ENCODE assay signal across 9 cellular contexts in the genomic region with DNA sequence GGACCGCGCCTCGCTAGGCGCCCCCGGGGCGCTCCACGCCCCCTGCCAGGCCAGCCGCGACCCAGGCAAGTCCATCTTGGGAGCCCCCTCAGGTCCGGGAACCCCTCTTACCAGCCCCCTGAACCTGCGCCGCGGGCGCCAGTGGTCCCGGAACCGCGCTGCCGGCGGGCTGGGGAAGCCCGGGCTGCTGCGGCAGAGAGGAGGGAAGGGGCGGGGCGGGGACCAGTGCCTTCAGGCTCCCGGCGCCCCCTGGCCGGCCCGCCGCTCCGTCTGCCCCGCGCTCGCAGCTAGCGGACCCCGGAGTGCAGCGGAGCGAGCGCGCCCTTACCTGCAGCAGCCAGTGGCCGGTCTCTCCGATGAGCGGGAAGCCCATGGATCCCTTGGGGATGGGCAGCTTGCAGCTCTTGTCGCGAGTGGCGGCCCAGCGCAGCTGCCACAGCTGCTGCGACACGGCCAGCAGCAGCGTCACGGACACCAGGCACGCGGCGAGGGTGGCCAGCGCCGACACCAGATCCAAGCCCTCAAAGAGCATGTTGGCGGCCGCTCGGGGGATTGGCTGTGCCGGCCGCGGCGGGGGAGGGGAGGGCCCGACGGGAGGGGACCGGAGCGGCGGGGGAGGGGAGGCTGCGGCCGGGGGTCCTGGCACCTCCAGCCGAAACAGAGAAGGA. TPM values are rescaled to one million over a fixed set of nuclear protein-coding genes. Genes with fewer than 3 reads are reported as not detected.
DNase-seq lines count a peak whose midpoint lies in the region; ATAC-seq and TF ChIP-seq lines count a peak whose summit lies in the region.
"Had no signal": no experiment of that assay in that cellular context is flagged by ENCODE, and none has a peak within 500 bp of the region (broad histone marks: within the 10 kb centered on the region; RNA-seq: fewer than 3 reads in every experiment).

A gene with protein sequence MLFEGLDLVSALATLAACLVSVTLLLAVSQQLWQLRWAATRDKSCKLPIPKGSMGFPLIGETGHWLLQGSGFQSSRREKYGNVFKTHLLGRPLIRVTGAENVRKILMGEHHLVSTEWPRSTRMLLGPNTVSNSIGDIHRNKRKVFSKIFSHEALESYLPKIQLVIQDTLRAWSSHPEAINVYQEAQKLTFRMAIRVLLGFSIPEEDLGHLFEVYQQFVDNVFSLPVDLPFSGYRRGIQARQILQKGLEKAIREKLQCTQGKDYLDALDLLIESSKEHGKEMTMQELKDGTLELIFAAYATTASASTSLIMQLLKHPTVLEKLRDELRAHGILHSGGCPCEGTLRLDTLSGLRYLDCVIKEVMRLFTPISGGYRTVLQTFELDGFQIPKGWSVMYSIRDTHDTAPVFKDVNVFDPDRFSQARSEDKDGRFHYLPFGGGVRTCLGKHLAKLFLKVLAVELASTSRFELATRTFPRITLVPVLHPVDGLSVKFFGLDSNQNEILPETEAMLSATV (minus strand): TSS at position 560 of the 668 bp plus-strand sequence. CDS start 28 bp downstream, at position 532.

- DNase-seq in CD4-positive, CD25-positive, alpha-beta regulatory T cell = no peak
- DNase-seq in NCI-H146 (lab: John Stamatoyannopoulos, UW) (peak; percentile 66), coronary artery (ENCODE audit: low spot score) (peak; percentile 74), mesendoderm (peak; percentile 45), type B pancreatic cell (ENCODE audit: extremely low spot score, unreplicated experiment) (peak; percentile 69), GM19238 (ENCODE audit: insufficient read length, low spot score) (no peak)

- H3K27ac ChIP-seq in CD4-positive, CD25-positive, alpha-beta regulatory T cell (ENCODE audit: insufficient read depth, low read length, poor library complexity, severe bottlenecking) = no peak within 1 kb of the TSS
- peak within 1 kb of the TSS; percentile 25 to 90 for H3K27ac ChIP-seq in coronary artery
- no peak within 1 kb of the TSS for H3K27ac ChIP-seq in mesendoderm (ENCODE audit: low read depth, low read length)

- no peak within 1 kb of the TSS for H2AK5ac ChIP-seq in mesendoderm (ENCODE audit: low read length)

- no peak within 1 kb of the TSS for H2BK120ac ChIP-seq in mesendoderm (ENCODE audit: low read depth, low read length)

- no peaks in the 10 kb centered on the region for H3K36me3 ChIP-seq in CD4-positive, CD25-positive, alpha-beta regulatory T cell (ENCODE audit: control insufficient read depth, insufficient read depth, low read length)
- no peaks in the 10 kb centered on the region for H3K36me3 ChIP-seq in mesendoderm (ENCODE audit: control insufficient read depth, insufficient read depth, low read length)

- H4K8ac ChIP-seq in mesendoderm (ENCODE audit: low read depth, low read length) = no peak within 1 kb of the TSS

- H3K56ac ChIP-seq in mesendoderm (ENCODE audit: low read length) = peak within 1 kb of the TSS; percentile 62

- peak within 1 kb of the TSS; percentile 80 for H3K23ac ChIP-seq in mesendoderm (ENCODE audit: low read length)

- peak within 1 kb of the TSS in 1 of 3 donors; percentile 67 for H3K27ac Mint-ChIP-seq in CD4-positive, CD25-positive, alpha-beta regulatory T cell
- H3K27ac Mint-ChIP-seq in type B pancreatic cell = peak within 1 kb of the TSS; percentile 83

- no peak within 1 kb of the TSS for H3K4ac ChIP-seq in mesendoderm (ENCODE audit: low read depth, low read length)

- H3K4me3 ChIP-seq in CD4-positive, CD25-positive, alpha-beta regulatory T cell (ENCODE audit: low read depth, low read length) = no peak within 1 kb of the TSS
- peak within 1 kb of the TSS; percentile 80 for H3K4me3 ChIP-seq in coronary artery
- peak within 1 kb of the TSS; percentile 29 for H3K4me3 ChIP-seq in mesendoderm (ENCODE audit: low read length)

- H3K27me3 Mint-ChIP-seq in CD4-positive, CD25-positive, alpha-beta regulatory T cell = peaks cover 66% of the 10 kb centered on the region
- peaks cover 79% of the 10 kb centered on the region for H3K27me3 Mint-ChIP-seq in type B pancreatic cell

- TF ChIP-seq CTCF in coronary artery (IDR thresholded peaks at IDR 0.05) (no peak), type B pancreatic cell (conservative IDR thresholded peaks at IDR 0.05) (peak; percentile 17)

- H3K18ac ChIP-seq in mesendoderm (ENCODE audit: low read length) = no peak within 1 kb of the TSS

- no peaks in the 10 kb centered on the region for H3K79me2 ChIP-seq in mesendoderm (ENCODE audit: control insufficient read depth, insufficient read depth, low read length)

- H3K9me3 ChIP-seq in CD4-positive, CD25-positive, alpha-beta regulatory T cell (ENCODE audit: control insufficient read depth in 2 of 2, low read length in 2 of 2) = no peaks in the 10 kb centered on the region

- no peak within 1 kb of the TSS for H2BK5ac ChIP-seq in mesendoderm (ENCODE audit: low read length)

- H3K79me1 ChIP-seq in mesendoderm (ENCODE audit: low read length) = no peaks in the 10 kb centered on the region

- H3K4me3 Mint-ChIP-seq in CD4-positive, CD25-positive, alpha-beta regulatory T cell = peak within 1 kb of the TSS; percentile 64 to 87 (median 82)
- H3K4me3 Mint-ChIP-seq in type B pancreatic cell = peak within 1 kb of the TSS; percentile 93

- peaks cover 0 to 50% (median 20%) of the 10 kb centered on the region in 4 donors for H3K4me1 Mint-ChIP-seq in CD4-positive, CD25-positive, alpha-beta regulatory T cell
- peaks cover 23% of the 10 kb centered on the region for H3K4me1 Mint-ChIP-seq in type B pancreatic cell (ENCODE audit: unreplicated experiment)

- peak within 1 kb of the TSS; percentile 21 for H3K9ac ChIP-seq in mesendoderm (ENCODE audit: low read length)

- H3K36me3 Mint-ChIP-seq in CD4-positive, CD25-positive, alpha-beta regulatory T cell = no peaks in the 10 kb centered on the region
- no peaks in the 10 kb centered on the region for H3K36me3 Mint-ChIP-seq in type B pancreatic cell

- no peak for ATAC-seq in CD4-positive, CD25-positive, alpha-beta regulatory T cell (ENCODE audit: low read depth in 2 of 2)
- ATAC-seq in HG03175 (IDR thresholded peaks at IDR 0.05; ENCODE audit: unreplicated experiment) = no peak
- no peak for ATAC-seq in GM21360 (IDR thresholded peaks at IDR 0.05; ENCODE audit: unreplicated experiment)

- H2BK15ac ChIP-seq in mesendoderm (replicated peaks; ENCODE audit: low read depth) = no peak within 1 kb of the TSS

- H3K4me2 ChIP-seq in mesendoderm (ENCODE audit: low read length) = peak within 1 kb of the TSS; percentile 69

- H3K27me3 ChIP-seq in CD4-positive, CD25-positive, alpha-beta regulatory T cell (ENCODE audit: control insufficient read depth, insufficient read depth, low read length) = peaks cover 27% of the 10 kb centered on the region
- peaks cover 46% of the 10 kb centered on the region for H3K27me3 ChIP-seq in mesendoderm (ENCODE audit: insufficient read depth, low read length, poor library complexity)

- peaks cover 40% of the 10 kb centered on the region for H3K4me1 ChIP-seq in CD4-positive, CD25-positive, alpha-beta regulatory T cell (ENCODE audit: control insufficient read depth, insufficient read depth, low read length, poor library complexity, severe bottlenecking)
- H3K4me1 ChIP-seq in mesendoderm (ENCODE audit: control insufficient read depth, low read depth, low read length) = peaks cover 2% of the 10 kb centered on the region

- no CpG with 5 or more reads among the region's 69 CpGs for WGBS in mesendoderm (ENCODE audit: extremely low coverage, insufficient coverage, low lambda C conversion rate)

- no peak within 1 kb of the TSS for H4K5ac ChIP-seq in mesendoderm (ENCODE audit: low read length)

- peaks cover 0 to 4% (median 0%) of the 10 kb centered on the region in 7 donors for H3K9me3 Mint-ChIP-seq in CD4-positive, CD25-positive, alpha-beta regulatory T cell
- no peaks in the 10 kb centered on the region for H3K9me3 Mint-ChIP-seq in type B pancreatic cell

RNA-seq across cellular contexts. Expression of the gene that starts here (rescaled TPM):
- not detected for total RNA-seq in CD4-positive, CD25-positive, alpha-beta regulatory T cell
- not detected for polyA plus RNA-seq in CD4-positive, CD25-positive, alpha-beta regulatory T cell
- polyA plus RNA-seq in mesendoderm (2013, experiment 1 of 2) = 0.15 TPM
- polyA plus RNA-seq in mesendoderm (2013, experiment 2 of 2) = 0.13 TPM
- 5.4 and 23.6 TPM in 2 replicates for total RNA-seq in type B pancreatic cell (ENCODE audit: low replicate concordance)
- total RNA-seq: dermis microvascular lymphatic vessel endothelial cell had no signal

Comparison
In these comparisons a context has a peak if more than half of its experiments do, and no peak if none do; other contexts are left out.
1. DNase-seq: peak in NCI-H146 (single experiment), coronary artery (single experiment), mesendoderm (single experiment) and type B pancreatic cell (single experiment); none in CD4-positive, CD25-positive, alpha-beta regulatory T cell (0 of 3) and GM19238 (single experiment).
2. H3K27ac ChIP-seq: peak in coronary artery (2 of 2); none in CD4-positive, CD25-positive, alpha-beta regulatory T cell (single experiment) and mesendoderm (single experiment).